ENCODE assay signal across 17 cellular contexts in genomic region chr11:446886-447285, GRCh38. TPM values are rescaled to one million over a fixed set of nuclear protein-coding genes. Genes with fewer than 3 reads are reported as not detected.
A peak's percentile ranks its signal among the peaks of the same experiment; 100 is the strongest.
DNase-seq lines count a peak whose midpoint lies in the region; ATAC-seq and TF ChIP-seq lines count a peak whose summit lies in the region.
"Had no signal": no experiment of that assay in that cellular context is flagged by ENCODE, and none has a peak within 500 bp of the region (broad histone marks: within the 10 kb centered on the region; RNA-seq: fewer than 3 reads in every experiment).

No MANE protein-coding gene starts in this region.

- no peak for ATAC-seq in lower lobe of right lung
- ATAC-seq in HG02840 (IDR thresholded peaks at IDR 0.05; ENCODE audit: low FRiP score, unreplicated experiment): no peak
- ATAC-seq in GM18858 (IDR thresholded peaks at IDR 0.05; ENCODE audit: unreplicated experiment): no peak
- ATAC-seq: heart left ventricle, PC-3 had no signal

- peaks cover 32% of the 10 kb centered on the region for H3K4me1 Mint-ChIP-seq in Caco-2 (ENCODE audit: low read depth, unreplicated experiment)
- H3K4me1 Mint-ChIP-seq in activated CD4-positive, alpha-beta memory T cell treated with anti-CD3 and anti-CD28 coated beads for 36 hours (ENCODE audit: low read depth): peaks cover 23% of the 10 kb centered on the region

- CTCF ChIA-PET in Caco-2 (lab: Charles Lee): interaction anchor here (0.5 to 4.3 kb wide), 4 partner anchors 17 to 139 kb away, joined by 3 to 43 read pairs (median 10); partner anchors contain the start of genes B4GALNT4 and IFITM2
- CTCF ChIA-PET in activated CD4-positive, alpha-beta memory T cell treated with anti-CD3 and anti-CD28 coated beads for 36 hours (lab: Charles Lee): interaction anchor here (1.0 to 5.0 kb wide), 4 partner anchors 40 to 196 kb away, joined by 4 to 49 read pairs (median 12); no protein-coding TSS in a partner anchor
- CTCF ChIA-PET in HEK293T (lab: Yijun Ruan, JAX): no interaction called here

- H3K27ac ChIP-seq in lower lobe of right lung: no peak overlapping the region
- H3K27ac ChIP-seq: parathyroid adenoma had no signal

- no peak overlapping the region for H3K4me3 ChIP-seq in Caco-2 (ENCODE audit: low read depth, low read length)
- H3K4me3 ChIP-seq in lower lobe of right lung: no peak overlapping the region

- BruUV-seq in Caco-2 (replicated peaks; lab: Mats Ljungman, UMichigan): no TSS peak

- no peaks in the 10 kb centered on the region for H3K27me3 Mint-ChIP-seq in Caco-2 (ENCODE audit: insufficient read depth, unreplicated experiment)
- peaks cover 2% of the 10 kb centered on the region for H3K27me3 Mint-ChIP-seq in activated CD4-positive, alpha-beta memory T cell treated with anti-CD3 and anti-CD28 coated beads for 36 hours
- H3K27me3 Mint-ChIP-seq: CD4-positive, CD25-positive, alpha-beta regulatory T cell; stimulated activated naive CD8-positive, alpha-beta T cell treated with anti-CD3 and anti-CD28 coated beads, Interleukin-15, Interleukin-2, amounts not matched to agents 100 ng/mL and 50 ng/mL, for 24 hours had no signal

- H3K36me3 ChIP-seq in Caco-2 (ENCODE audit: control insufficient read depth, insufficient read depth, low read length) (no peaks in the 10 kb centered on the region), lower lobe of right lung (no peaks in the 10 kb centered on the region)
- H3K36me3 ChIP-seq: heart left ventricle had no signal

- intact Hi-C loops in Caco-2 (cut with micrococcal nuclease; ENCODE audit: unreplicated experiment) (loop anchor here (5.0 to 10.0 kb wide), 3 partner anchors 52 to 240 kb away; partner anchors contain the start of genes B4GALNT4, BET1L, PKP3 and RIC8A), lower lobe of right lung (cut with DNase I) (no loop called here)
- intact Hi-C loops in activated CD4-positive, alpha-beta memory T cell treated with anti-CD3 and anti-CD28 coated beads for 36 hours (cut with micrococcal nuclease): loop anchor here (5.0 kb wide), 1 partner anchor 140 kb away; the partner anchor contains the start of gene IFITM2

- no peaks in the 10 kb centered on the region for H3K27me3 ChIP-seq in Caco-2 (replicated peaks; ENCODE audit: control insufficient read depth, insufficient read depth, low read length)
- peaks cover 2% of the 10 kb centered on the region for H3K27me3 ChIP-seq in lower lobe of right lung (ENCODE audit: low read depth)

- DNase-seq in Caco-2 (no peak), NCI-H187 (lab: John Stamatoyannopoulos, UW) (peak; percentile 66 to 76), lower lobe of right lung (peak; percentile 54), HEK293T (ENCODE audit: extremely low spot score) (no peak), AG08395 (ENCODE audit: low spot score) (no peak)
- DNase-seq in activated CD4-positive, alpha-beta memory T cell treated with anti-CD3 and anti-CD28 coated beads for 36 hours: no peak
- DNase-seq: activated CD8-positive, alpha-beta memory T cell treated with anti-CD3 and anti-CD28 coated beads, Interleukin-2, amount 50 U/mL, for 4 hours; CD4-positive, CD25-positive, alpha-beta regulatory T cell; effector memory CD4-positive, alpha-beta T cell; MV-4-11; PC-3; T-helper 9 cell had no signal

- POLR2A ChIA-PET in Caco-2 (lab: Charles Lee): no interaction called here
- POLR2A ChIA-PET in activated CD4-positive, alpha-beta memory T cell treated with anti-CD3 and anti-CD28 coated beads for 36 hours (lab: Charles Lee): interaction anchor here (1.1 to 3.5 kb wide), 4 partner anchors 10 to 91 kb away, joined by 4 to 22 read pairs (median 10); partner anchors contain the start of gene RNH1
- POLR2A ChIA-PET in HEK293T (lab: Yijun Ruan, JAX): interaction anchor here (1.8 to 4.7 kb wide), 2 partner anchors 129 to 239 kb away, joined by 4 to 41 read pairs; partner anchors contain the start of genes BET1L and RIC8A

- H3K9me3 ChIP-seq in Caco-2 (no peaks in the 10 kb centered on the region), lower lobe of right lung (no peaks in the 10 kb centered on the region)
- H3K9me3 ChIP-seq: heart left ventricle had no signal

- peak overlapping the region; percentile 92 for H3K27ac Mint-ChIP-seq in Caco-2 (ENCODE audit: unreplicated experiment)
- no peak overlapping the region for H3K27ac Mint-ChIP-seq in activated CD4-positive, alpha-beta memory T cell treated with anti-CD3 and anti-CD28 coated beads for 36 hours

- H3K4me1 ChIP-seq in Caco-2 (peaks cover 49% of the 10 kb centered on the region), lower lobe of right lung (peaks cover 47% of the 10 kb centered on the region)

- TF ChIP-seq CTCF in Caco-2 (IDR thresholded peaks at IDR 0.05; ENCODE audit: insufficient read depth in 1 of 2, low read depth in 1 of 2, low read length in 1 of 2, severe bottlenecking in 1 of 2, unreplicated experiment in 1 of 2): no peak
- TF ChIP-seq CTCF in lower lobe of right lung (IDR thresholded peaks at IDR 0.05): no peak

- peak overlapping the region; percentile 64 for H3K4me3 Mint-ChIP-seq in Caco-2 (ENCODE audit: unreplicated experiment)
- peak overlapping the region; percentile 18 for H3K4me3 Mint-ChIP-seq in activated CD4-positive, alpha-beta memory T cell treated with anti-CD3 and anti-CD28 coated beads for 36 hours
- H3K4me3 Mint-ChIP-seq: stimulated activated naive CD8-positive, alpha-beta T cell treated with anti-CD3 and anti-CD28 coated beads, Interleukin-15, Interleukin-2, amounts not matched to agents 100 ng/mL and 50 ng/mL, for 24 hours had no signal

- peaks cover 13% of the 10 kb centered on the region for H3K36me3 Mint-ChIP-seq in Caco-2 (ENCODE audit: insufficient read depth, unreplicated experiment)
- no peaks in the 10 kb centered on the region for H3K36me3 Mint-ChIP-seq in activated CD4-positive, alpha-beta memory T cell treated with anti-CD3 and anti-CD28 coated beads for 36 hours
- H3K36me3 Mint-ChIP-seq: CD4-positive, CD25-positive, alpha-beta regulatory T cell had no signal

- no peaks in the 10 kb centered on the region for H3K9me3 Mint-ChIP-seq in Caco-2 (ENCODE audit: unreplicated experiment)
- H3K9me3 Mint-ChIP-seq in activated CD4-positive, alpha-beta memory T cell treated with anti-CD3 and anti-CD28 coated beads for 36 hours: no peaks in the 10 kb centered on the region
- H3K9me3 Mint-ChIP-seq: CD4-positive, CD25-positive, alpha-beta regulatory T cell; stimulated activated naive CD8-positive, alpha-beta T cell treated with anti-CD3 and anti-CD28 coated beads, Interleukin-15, Interleukin-2, amounts not matched to agents 100 ng/mL and 50 ng/mL, for 24 hours had no signal

TF ChIP-seq in HEK293T, 16 proteins besides CTCF, POLR2A, EP300 and RAD21:
- TF ChIP-seq ELF4 (IDR thresholded peaks at IDR 0.05): no peak
- no peak for TF ChIP-seq SUZ12 (IDR thresholded peaks at IDR 0.05)
- TF ChIP-seq, protein P1, sequence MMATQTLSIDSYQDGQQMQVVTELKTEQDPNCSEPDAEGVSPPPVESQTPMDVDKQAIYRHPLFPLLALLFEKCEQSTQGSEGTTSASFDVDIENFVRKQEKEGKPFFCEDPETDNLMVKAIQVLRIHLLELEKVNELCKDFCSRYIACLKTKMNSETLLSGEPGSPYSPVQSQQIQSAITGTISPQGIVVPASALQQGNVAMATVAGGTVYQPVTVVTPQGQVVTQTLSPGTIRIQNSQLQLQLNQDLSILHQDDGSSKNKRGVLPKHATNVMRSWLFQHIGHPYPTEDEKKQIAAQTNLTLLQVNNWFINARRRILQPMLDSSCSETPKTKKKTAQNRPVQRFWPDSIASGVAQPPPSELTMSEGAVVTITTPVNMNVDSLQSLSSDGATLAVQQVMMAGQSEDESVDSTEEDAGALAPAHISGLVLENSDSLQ (IDR thresholded peaks at IDR 0.05): no peak
- TF ChIP-seq BHLHE40 (IDR thresholded peaks at IDR 0.05; ENCODE audit: borderline replicate concordance): no peak
- TF ChIP-seq HDGF (IDR thresholded peaks at IDR 0.05; ENCODE audit: borderline replicate concordance): no peak
- no peak for TF ChIP-seq TARDBP (IDR thresholded peaks at IDR 0.05)
- no peak for TF ChIP-seq L3MBTL2 (conservative IDR thresholded peaks at IDR 0.05)
- TF ChIP-seq LEF1 (IDR thresholded peaks at IDR 0.05; ENCODE audit: borderline replicate concordance): no peak
- TF ChIP-seq FOXK2 (IDR thresholded peaks at IDR 0.05): no peak
- no peak for TF ChIP-seq SP1 (IDR thresholded peaks at IDR 0.05)
- no peak for TF ChIP-seq NFRKB (IDR thresholded peaks at IDR 0.05)
- no peak for TF ChIP-seq CTBP1 (IDR thresholded peaks at IDR 0.05; ENCODE audit: borderline replicate concordance)
- no peak for TF ChIP-seq FOXA1 (IDR thresholded peaks at IDR 0.05)
- no peak for TF ChIP-seq ARNT (IDR thresholded peaks at IDR 0.05)
- TF ChIP-seq FOXM1 (IDR thresholded peaks at IDR 0.05; ENCODE audit: borderline replicate concordance): no peak
TF ChIP-seq in HEK293T: peak in this region for 0.

RNA-seq across cellular contexts. Expression of gene PTDSS2, which starts 3.2 kb away (rescaled TPM):
- total RNA-seq in Caco-2 (2022) (40.6 and 44.3 TPM in 2 replicates), lower lobe of right lung (32.9 TPM)
- total RNA-seq in activated CD4-positive, alpha-beta memory T cell treated with anti-CD3 and anti-CD28 coated beads for 36 hours: 10 to 100 TPM; 15.0 to 16.7 TPM

RNA-seq across cellular contexts. Expression of gene ANO9, which starts 5.1 kb away (rescaled TPM):
- 85.5 and 92.6 TPM in 2 replicates for total RNA-seq in Caco-2 (2022)
- total RNA-seq in activated CD4-positive, alpha-beta memory T cell treated with anti-CD3 and anti-CD28 coated beads for 36 hours: 10 to 100 TPM; 41.7 to 45.6 TPM
- 21.6 TPM for total RNA-seq in lower lobe of right lung

RNA-seq across cellular contexts. Expression of gene SIGIRR, which starts 32.1 kb away (rescaled TPM):
- total RNA-seq in Caco-2 (2022) (119 and 124 TPM in 2 replicates), lower lobe of right lung (91.8 TPM)
- 10 to 100 TPM; 55.0 to 57.2 TPM for total RNA-seq in activated CD4-positive, alpha-beta memory T cell treated with anti-CD3 and anti-CD28 coated beads for 36 hours

RNA-seq across cellular contexts. Expression of gene PKP3, which starts 52.9 kb away (rescaled TPM):
- 143 and 149 TPM in 2 replicates for total RNA-seq in Caco-2 (2022)
- under 1 TPM in 1 of 2 experiments, not detected in 1; 0.40 TPM for total RNA-seq in activated CD4-positive, alpha-beta memory T cell treated with anti-CD3 and anti-CD28 coated beads for 36 hours
- total RNA-seq in lower lobe of right lung: 23.1 TPM

Comparison
In these comparisons a context has a peak if more than half of its experiments do, and no peak if none do; other contexts are left out.
1. DNase-seq: peak in NCI-H187 (2 of 2) and lower lobe of right lung (single experiment); none in Caco-2 (0 of 2), activated CD4-positive, alpha-beta memory T cell treated with anti-CD3 and anti-CD28 coated beads for 36 hours (single experiment), HEK293T (single experiment) and AG08395 (single experiment).